In genomic region chr5:78404682-78405293, GRCh38 we compare ENCODE assay signal across 24 cellular contexts. TPM values are rescaled to one million over a fixed set of nuclear protein-coding genes. Genes with fewer than 3 reads are reported as not detected.
A peak's percentile ranks its signal among the peaks of the same experiment; 100 is the strongest.
DNase-seq lines count a peak whose midpoint lies in the region; ATAC-seq, FAIRE-seq and TF ChIP-seq lines count a peak whose summit lies in the region.
"Had no signal": no experiment of that assay in that cellular context is flagged by ENCODE, and none has a peak within 500 bp of the region (broad histone marks: within the 10 kb centered on the region; RNA-seq: fewer than 3 reads in every experiment).

No MANE protein-coding gene starts in this region.

- H3K4me3 ChIP-seq in liver (ENCODE audit: low read depth in 1 of 3, low read length in 3 of 3), result no peak overlapping the region
- no peak overlapping the region for H3K4me3 ChIP-seq in HepG2 (replicated peaks in 1 of 3; ENCODE audit: insufficient read depth in 1 of 3, low read depth in 2 of 3, low read length in 3 of 3)
- no peak overlapping the region for H3K4me3 ChIP-seq in suprapubic skin
- H3K4me3 ChIP-seq: body of pancreas, psoas muscle, upper lobe of left lung had no signal

- in situ Hi-C loops in HepG2 (cut with HindIII; ENCODE audit: extremely low pct_ligation_motif_present, low pct_unique_long_range_greater_than_20kb), result no loop called here

- peak overlapping the region; percentile 52 for H3K27ac Mint-ChIP-seq in activated T-helper 2 cell treated with anti-CD3 and anti-CD28 coated beads, Interferon-gamma antibody, Interleukin-2, Interleukin-4, amounts not matched to agents 10 μg/mL and 5 μg/mL and 100 μg/mL, durations not matched to agents 14 hours and 24 hours and 36 hours
- H3K27ac Mint-ChIP-seq: activated naive CD8-positive, alpha-beta T cell treated with anti-CD3 and anti-CD28 coated beads, Interleukin-2, amount 10 ng/mL, durations not matched to agents 7 days and 5 days; CD4-positive, CD25-positive, alpha-beta regulatory T cell had no signal

- H3K27me3 Mint-ChIP-seq in activated T-helper 2 cell treated with anti-CD3 and anti-CD28 coated beads, Interferon-gamma antibody, Interleukin-2, Interleukin-4, amounts not matched to agents 10 μg/mL and 5 μg/mL and 100 μg/mL, durations not matched to agents 14 hours and 24 hours and 36 hours (ENCODE audit: low read depth), result no peaks in the 10 kb centered on the region
- H3K27me3 Mint-ChIP-seq: activated naive CD8-positive, alpha-beta T cell treated with anti-CD3 and anti-CD28 coated beads, Interleukin-2, amount 10 ng/mL, durations not matched to agents 7 days and 5 days; CD4-positive, CD25-positive, alpha-beta regulatory T cell; IgD-negative memory B cell had no signal

- ATAC-seq in HepG2 (no peak), HG02610 (IDR thresholded peaks at IDR 0.05; ENCODE audit: unreplicated experiment) (no peak)
- ATAC-seq: body of pancreas, esophagus mucosa, psoas muscle had no signal

- 52% methylated on average over 2 of the region's 2 CpGs for WGBS in liver
- 77% methylated on average over 2 of the region's 2 CpGs for WGBS in HepG2 (ENCODE audit: low lambda C conversion rate)
- WGBS in suprapubic skin, result 88% methylated on average over 2 of the region's 2 CpGs

- 0 out of 2 replicates have a peak, but pooled peaks cover 3% of the 10 kb centered on the region for H4K20me1 ChIP-seq in HepG2 (ENCODE audit: insufficient read depth, low read length)

- BruUV-seq in HepG2 (replicated peaks; lab: Mats Ljungman, UMichigan), result no TSS peak

- no peaks in the 10 kb centered on the region for H3K36me3 ChIP-seq in liver (ENCODE audit: control insufficient read depth in 4 of 4, insufficient read depth in 3 of 4, low read depth in 1 of 4, low read length in 3 of 4)
- H3K36me3 ChIP-seq in HepG2 (replicated peaks in 1 of 2; ENCODE audit: control insufficient read depth in 1 of 2, insufficient read depth in 2 of 2, low read length in 2 of 2), result no peaks in the 10 kb centered on the region
- H3K36me3 ChIP-seq in suprapubic skin, result no peaks in the 10 kb centered on the region
- H3K36me3 ChIP-seq: upper lobe of left lung had no signal

- H3K36me3 Mint-ChIP-seq in activated T-helper 2 cell treated with anti-CD3 and anti-CD28 coated beads, Interferon-gamma antibody, Interleukin-2, Interleukin-4, amounts not matched to agents 10 μg/mL and 5 μg/mL and 100 μg/mL, durations not matched to agents 14 hours and 24 hours and 36 hours (ENCODE audit: low read depth), result no peaks in the 10 kb centered on the region

- CTCF ChIA-PET in HepG2 (lab: Yijun Ruan, JAX; ENCODE audit: low intra/inter-chr PET ratio, low total read pairs), result no interaction called here

- peaks cover 12% of the 10 kb centered on the region for H3K9me3 Mint-ChIP-seq in activated T-helper 2 cell treated with anti-CD3 and anti-CD28 coated beads, Interferon-gamma antibody, Interleukin-2, Interleukin-4, amounts not matched to agents 10 μg/mL and 5 μg/mL and 100 μg/mL, durations not matched to agents 14 hours and 24 hours and 36 hours
- H3K9me3 Mint-ChIP-seq: IgD-negative memory B cell had no signal

- TF ChIP-seq EP300 in HepG2 (IDR thresholded peaks at IDR 0.05; ENCODE audit: low read depth in 2 of 2, low read length in 2 of 2), result no peak
- no peak for TF ChIP-seq EP300 in HepG2 (CRISPR knock-in tag; IDR thresholded peaks at IDR 0.05; ENCODE audit: borderline replicate concordance)
- TF ChIP-seq EP300 in suprapubic skin (IDR thresholded peaks at IDR 0.05), result no peak

- peaks cover 0 to 3% (median 0%) of the 10 kb centered on the region in 4 donors for H3K4me1 ChIP-seq in liver (ENCODE audit: control insufficient read depth in 4 of 4, insufficient read depth in 4 of 4, low read length in 3 of 4)
- H3K4me1 ChIP-seq in HepG2 (ENCODE audit: insufficient read depth, low read length), result peaks cover 18% of the 10 kb centered on the region
- no peaks in the 10 kb centered on the region for H3K4me1 ChIP-seq in suprapubic skin
- H3K4me1 ChIP-seq: psoas muscle had no signal

- TF ChIP-seq POLR2A in HepG2 (IDR thresholded peaks at IDR 0.05; ENCODE audit: insufficient read depth in 1 of 2, low read depth in 2 of 2, low read length in 2 of 2), result no peak
- TF ChIP-seq POLR2A in suprapubic skin (IDR thresholded peaks at IDR 0.05), result no peak

- no peak for TF ChIP-seq RAD21 in liver (IDR thresholded peaks at IDR 0.05)
- no peak for TF ChIP-seq RAD21 in HepG2 (CRISPR knock-in tag; IDR thresholded peaks at IDR 0.05)

- H3K9me3 ChIP-seq in liver (ENCODE audit: control insufficient read depth in 4 of 4, low read length in 3 of 4) (no peaks in the 10 kb centered on the region), HepG2 (ENCODE audit: low read length) (no peaks in the 10 kb centered on the region), suprapubic skin (no peaks in the 10 kb centered on the region)
- H3K9me3 ChIP-seq: body of pancreas, upper lobe of left lung had no signal

- peaks cover 29% of the 10 kb centered on the region for H3K4me1 Mint-ChIP-seq in activated T-helper 2 cell treated with anti-CD3 and anti-CD28 coated beads, Interferon-gamma antibody, Interleukin-2, Interleukin-4, amounts not matched to agents 10 μg/mL and 5 μg/mL and 100 μg/mL, durations not matched to agents 14 hours and 24 hours and 36 hours (ENCODE audit: low read depth)

- H3K27ac ChIP-seq in liver (ENCODE audit: low read depth in 1 of 2, low read length in 2 of 2), result no peak overlapping the region
- no peak overlapping the region for H3K27ac ChIP-seq in HepG2 (ENCODE audit: extremely low read length, insufficient read depth, low read length)
- no peak overlapping the region for H3K27ac ChIP-seq in suprapubic skin
- H3K27ac ChIP-seq: body of pancreas, psoas muscle, upper lobe of left lung had no signal

- DNase-seq in HepG2 (ENCODE audit: low spot score), result no peak
- peak; percentile 13 for DNase-seq in GM20000 (ENCODE audit: low spot score)
- DNase-seq in activated T-helper 2 cell treated with anti-CD3 and anti-CD28 coated beads, Interferon-gamma antibody, Interleukin-2, Interleukin-4, amounts not matched to agents 10 μg/mL and 5 μg/mL and 100 μg/mL, durations not matched to agents 14 hours and 24 hours and 36 hours (ENCODE audit: low spot score), result no peak
- DNase-seq in renal cortical epithelial cell (ENCODE audit: low read depth), result peak; percentile 34
- DNase-seq in suprapubic skin (ENCODE audit: low spot score in 2 of 2), result no peak
- DNase-seq in stimulated activated naive CD4-positive, alpha-beta T cell treated with Interleukin-2 at 50 U/mL for 16 hours (lab: John Stamatoyannopoulos, UW), result no peak
- DNase-seq: activated CD4-positive, alpha-beta T cell treated with anti-CD3 and anti-CD28 coated beads for 48 hours; activated naive CD8-positive, alpha-beta T cell treated with anti-CD3 and anti-CD28 coated beads, Interleukin-2, amount 10 ng/mL, durations not matched to agents 7 days and 5 days; body of pancreas; CD4-positive, CD25-positive, alpha-beta regulatory T cell; DMS153; effector CD8-positive, alpha-beta T cell; NCI-H187 treated with DMSO at 0.1 percent for 48 hours; NCI-H2227 treated with DMSO at 0.1 percent for 48 hours; NCI-H774; OCI-M1; psoas muscle; SHP77 treated with DMSO at 0.1 percent for 48 hours; upper lobe of left lung had no signal

- H2AFZ ChIP-seq in HepG2 (ENCODE audit: low read length), result no peak overlapping the region

- peaks cover 9% of the 10 kb centered on the region for H3K79me2 ChIP-seq in HepG2 (ENCODE audit: insufficient read depth, low read length)

- no peak overlapping the region for H3K4me2 ChIP-seq in HepG2 (ENCODE audit: low read depth, low read length)

- H3K27me3 ChIP-seq in liver (ENCODE audit: control insufficient read depth in 4 of 4, insufficient read depth in 4 of 4, low read length in 3 of 4) (no peaks in the 10 kb centered on the region), HepG2 (ENCODE audit: control insufficient read depth in 1 of 2, insufficient read depth in 2 of 2, low read length in 2 of 2) (no peaks in the 10 kb centered on the region), suprapubic skin (no peaks in the 10 kb centered on the region)
- H3K27me3 ChIP-seq: body of pancreas, upper lobe of left lung had no signal

- no peak for FAIRE-seq in HepG2 (lab: Jason Lieb, UNC)

- H3K9ac ChIP-seq in liver (ENCODE audit: low read depth in 1 of 2, low read length in 2 of 2), result no peak overlapping the region
- no peak overlapping the region for H3K9ac ChIP-seq in HepG2 (ENCODE audit: insufficient read depth, low read depth, low read length)

- intact Hi-C loops in HepG2 (cut with micrococcal nuclease; ENCODE audit: unreplicated experiment), result no loop called here
- intact Hi-C loops in activated T-helper 2 cell treated with anti-CD3 and anti-CD28 coated beads, Interferon-gamma antibody, Interleukin-2, Interleukin-4, amounts not matched to agents 10 μg/mL and 5 μg/mL and 100 μg/mL, durations not matched to agents 14 hours and 24 hours and 36 hours (cut with micrococcal nuclease), result no loop called here

- H3K4me3 Mint-ChIP-seq in activated T-helper 2 cell treated with anti-CD3 and anti-CD28 coated beads, Interferon-gamma antibody, Interleukin-2, Interleukin-4, amounts not matched to agents 10 μg/mL and 5 μg/mL and 100 μg/mL, durations not matched to agents 14 hours and 24 hours and 36 hours (ENCODE audit: low read depth), result no peak overlapping the region
- H3K4me3 Mint-ChIP-seq: activated naive CD8-positive, alpha-beta T cell treated with anti-CD3 and anti-CD28 coated beads, Interleukin-2, amount 10 ng/mL, durations not matched to agents 7 days and 5 days; neural crest cell had no signal

- POLR2A ChIA-PET in HepG2 (lab: Yijun Ruan, JAX), result no interaction called here

- TF ChIP-seq CTCF in liver (IDR thresholded peaks at IDR 0.05; ENCODE audit: low read depth, low read length, missing input control), result no peak
- no peak for TF ChIP-seq CTCF in HepG2 (CRISPR knock-in tag; IDR thresholded peaks at IDR 0.05)
- TF ChIP-seq CTCF in GM20000 (IDR thresholded peaks at IDR 0.05; ENCODE audit: extremely low read depth, missing control alignments), result no peak
- TF ChIP-seq CTCF in suprapubic skin (IDR thresholded peaks at IDR 0.05), result no peak

RNA-seq across cellular contexts. Expression of gene SCAMP1, which starts 44.4 kb away (rescaled TPM):
- 10 to 100 TPM; 11.5 to 15.0 TPM for total RNA-seq in liver
- 1 to 10 TPM; 5.9 to 6.5 TPM for polyA plus RNA-seq in liver
- total RNA-seq in HepG2 (2016; rRNA removed; fragmentation: Illumina TruSeq; extraction: Trizol), result 27.0 and 33.7 TPM in 2 replicates
- total RNA-seq in HepG2 (2016; cell fraction: cytosol; rRNA removed; fragmentation: Illumina TruSeq; extraction: Trizol; ENCODE audit: low read depth), result 20.4 and 22.0 TPM in 2 replicates
- 29.5 and 36.1 TPM in 2 replicates for total RNA-seq in HepG2 (2016; cell fraction: insoluble cytoplasmic fraction; rRNA removed; fragmentation: Illumina TruSeq; extraction: Trizol)
- 15.7 and 16.3 TPM in 2 replicates for total RNA-seq in HepG2 (2016; cell fraction: membrane; rRNA removed; fragmentation: Illumina TruSeq; extraction: Trizol)
- 30.9 and 31.8 TPM in 2 replicates for total RNA-seq in HepG2 (2016; cell fraction: nucleus; rRNA removed; fragmentation: Illumina TruSeq; extraction: Trizol)
- polyA plus RNA-seq in HepG2 (2011; rRNA removed), result 18.2 and 18.3 TPM in 2 replicates
- 9.9 and 16.7 TPM in 2 replicates for polyA plus RNA-seq in HepG2 (2011; cell fraction: cytosol; rRNA removed)
- polyA plus RNA-seq in HepG2 (2011; cell fraction: nucleus; rRNA removed), result 3.8 and 4.1 TPM in 2 replicates
- 26.4 and 27.2 TPM in 2 replicates for polyA plus RNA-seq in HepG2 (2012)
- polyA plus RNA-seq in HepG2 (2016; cell fraction: cytosol; fragmentation: Illumina TruSeq; extraction: Trizol; ENCODE audit: low read depth), result 1.2 and 1.4 TPM in 2 replicates
- 13.5 and 14.1 TPM in 2 replicates for polyA plus RNA-seq in HepG2 (2016; cell fraction: insoluble cytoplasmic fraction; fragmentation: Illumina TruSeq; extraction: Trizol; ENCODE audit: low read depth)
- 4.2 TPM in 2 replicates for polyA plus RNA-seq in HepG2 (2016; cell fraction: membrane; fragmentation: Illumina TruSeq; extraction: Trizol; ENCODE audit: low read depth)
- 17.8 and 23.2 TPM in 2 replicates for polyA plus RNA-seq in HepG2 (2016; cell fraction: nucleus; fragmentation: Illumina TruSeq; extraction: Trizol; ENCODE audit: insufficient read depth, low read depth)
- polyA minus RNA-seq in HepG2 (2011; rRNA and poly(A)+ RNA removed; ENCODE audit: low replicate concordance), result 26.1 and 37.5 TPM in 2 replicates
- polyA minus RNA-seq in HepG2 (2011; cell fraction: cytosol; rRNA and poly(A)+ RNA removed), result 32.9 and 41.5 TPM in 2 replicates
- polyA minus RNA-seq in HepG2 (2011; cell fraction: nucleus; rRNA and poly(A)+ RNA removed), result 33.3 and 41.2 TPM in 2 replicates
- total RNA-seq in activated T-helper 2 cell treated with anti-CD3 and anti-CD28 coated beads, Interferon-gamma antibody, Interleukin-2, Interleukin-4, amounts not matched to agents 10 μg/mL and 5 μg/mL and 100 μg/mL, durations not matched to agents 14 hours and 24 hours and 36 hours, result 17.1 and 17.7 TPM in 2 replicates
- 90.9 and 104 TPM in 2 replicates for total RNA-seq in renal cortical epithelial cell
- total RNA-seq in suprapubic skin, result 10 to 100 TPM; 21.2 to 34.6 (median 29.4) TPM

Comparison
In these comparisons a context has a peak if more than half of its experiments do, and no peak if none do; other contexts are left out.
1. DNase-seq: peak in GM20000 (single experiment) and renal cortical epithelial cell (single experiment); none in HepG2 (single experiment), activated T-helper 2 cell treated with anti-CD3 and anti-CD28 coated beads, Interferon-gamma antibody, Interleukin-2, Interleukin-4, amounts not matched to agents 10 μg/mL and 5 μg/mL and 100 μg/mL, durations not matched to agents 14 hours and 24 hours and 36 hours (single experiment), suprapubic skin (0 of 2) and stimulated activated naive CD4-positive, alpha-beta T cell treated with Interleukin-2 at 50 U/mL for 16 hours (single experiment).